Comparison of ENCODE assay signal across 27 cellular contexts in the genomic region with DNA sequence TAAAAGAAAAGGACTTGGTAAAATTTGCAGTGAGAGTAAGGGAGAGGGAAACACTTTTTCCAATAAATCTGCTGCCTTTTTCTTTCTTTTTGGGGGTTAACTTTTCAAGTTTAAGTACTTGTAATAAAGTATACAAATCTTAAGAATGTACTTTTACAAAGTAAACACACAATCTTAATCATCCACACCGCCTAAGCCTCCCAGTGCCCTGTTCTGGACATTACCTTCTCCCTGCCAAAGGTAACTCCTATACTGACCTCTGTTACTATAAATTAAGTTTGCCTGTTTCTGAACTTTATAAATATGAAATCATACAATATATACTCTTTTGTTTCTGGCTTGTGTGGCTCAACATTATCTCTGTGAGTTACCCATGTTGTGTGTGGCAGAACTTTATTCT.
"Had no signal": no experiment of that assay in that cellular context is flagged by ENCODE, and none has a peak within 500 bp of the region (broad histone marks: within the 10 kb centered on the region; RNA-seq: fewer than 3 reads in every experiment).

No MANE protein-coding gene starts in this region.

- H3K27me3 ChIP-seq: SJCRH30 had no signal

- H3K9me2 ChIP-seq: SK-N-SH had no signal

- H3K27ac Mint-ChIP-seq: activated CD4-positive, alpha-beta T cell treated with anti-CD3 and anti-CD28 coated beads, Interleukin-2, amount 10 ng/mL, durations not matched to agents 24 days and 14 days; activated CD8-positive, alpha-beta T cell treated with anti-CD3 and anti-CD28 coated beads for 36 hours; activated naive CD4-positive, alpha-beta T cell treated with anti-CD3 and anti-CD28 coated beads, Interleukin-2, amount 10 ng/mL, durations not matched to agents 7 days and 5 days; activated naive CD8-positive, alpha-beta T cell; activated naive CD8-positive, alpha-beta T cell treated with anti-CD3 and anti-CD28 coated beads, Interleukin-2, amount 50 U/mL, for 24 hours; activated T-cell treated with anti-CD3 and anti-CD28 coated beads, Interleukin-2, amount 50 U/mL, for 24 hours; activated T-helper 1 cell treated with anti-CD3 and anti-CD28 coated beads, Interleukin-12 subunit alpha, Interleukin-12 subunit beta, Interleukin-2, Interleukin-4 antibody, amounts not matched to agents 30 ng/mL and 10 ng/mL and 1 ng/mL, durations not matched to agents 14 hours and 24 hours and 36 hours; brain; T-helper 1 cell treated with Interleukin-12 subunit alpha and Interleukin-12 subunit beta and Interleukin-4 antibody, amounts not matched to agents 30 μg/mL and 1 μg/mL, for 36 hours; T-helper 2 cell treated with Interferon-gamma antibody and Interleukin-4, amounts not matched to agents 5 μg/mL and 100 μg/mL, for 36 hours had no signal

- DNase-seq: activated CD4-positive, alpha-beta T cell treated with anti-CD3 and anti-CD28 coated beads, Interleukin-2, amount 10 ng/mL, durations not matched to agents 24 days and 14 days; activated CD4-positive, alpha-beta T cell treated with anti-CD3 and anti-CD28 coated beads, Interleukin-2, amount 50 U/mL, for 4 hours; activated CD8-positive, alpha-beta T cell treated with anti-CD3 and anti-CD28 coated beads for 36 hours; activated effector memory CD4-positive, alpha-beta T cell treated with Interleukin-2 at 50 U/mL for 16 hours; activated naive CD4-positive, alpha-beta T cell treated with anti-CD3 and anti-CD28 coated beads, Interleukin-2, amount 10 ng/mL, durations not matched to agents 7 days and 5 days; activated naive CD8-positive, alpha-beta T cell treated with anti-CD3 and anti-CD28 coated beads, Interleukin-2, amount 50 U/mL, for 24 hours; activated T-cell treated with anti-CD3 and anti-CD28 coated beads, Interleukin-2, amount 50 U/mL, for 24 hours; anterior cingulate cortex; caudate nucleus; cerebellar nuclear complex; NCI-H1436 treated with DMSO at 0.1 percent for 48 hours; NCI-H1694 treated with DMSO at 0.1 percent for 48 hours; NCI-H2029; NCI-H345; NCI-H524 treated with DMSO at 0.1 percent for 48 hours; NCI-H748 treated with DMSO at 0.1 percent for 48 hours; NK-92 treated with Interleukin-12 subunit alpha and Interleukin-12 subunit beta, amount 100 ng/mL, for 24 hours; SHP77; SJCRH30; SK-N-SH had no signal

- H3K4me3 ChIP-seq: SJCRH30 had no signal

- H3K4me3 Mint-ChIP-seq: activated CD4-positive, alpha-beta T cell treated with anti-CD3 and anti-CD28 coated beads, Interleukin-2, amount 10 ng/mL, durations not matched to agents 24 days and 14 days; activated CD8-positive, alpha-beta T cell treated with anti-CD3 and anti-CD28 coated beads for 36 hours; activated naive CD4-positive, alpha-beta T cell treated with anti-CD3 and anti-CD28 coated beads, Interleukin-2, amount 10 ng/mL, durations not matched to agents 7 days and 5 days; activated naive CD8-positive, alpha-beta T cell; activated naive CD8-positive, alpha-beta T cell treated with anti-CD3 and anti-CD28 coated beads, Interleukin-2, amount 50 U/mL, for 24 hours; activated T-cell treated with anti-CD3 and anti-CD28 coated beads, Interleukin-2, amount 50 U/mL, for 24 hours; activated T-helper 1 cell treated with anti-CD3 and anti-CD28 coated beads, Interleukin-12 subunit alpha, Interleukin-12 subunit beta, Interleukin-2, Interleukin-4 antibody, amounts not matched to agents 30 ng/mL and 10 ng/mL and 1 ng/mL, durations not matched to agents 14 hours and 24 hours and 36 hours; brain; T-helper 1 cell treated with Interleukin-12 subunit alpha and Interleukin-12 subunit beta and Interleukin-4 antibody, amounts not matched to agents 30 μg/mL and 1 μg/mL, for 36 hours; T-helper 2 cell treated with Interferon-gamma antibody and Interleukin-4, amounts not matched to agents 5 μg/mL and 100 μg/mL, for 36 hours had no signal

- ATAC-seq: activated CD8-positive, alpha-beta T cell treated with anti-CD3 and anti-CD28 coated beads for 36 hours; activated naive CD8-positive, alpha-beta T cell treated with anti-CD3 and anti-CD28 coated beads, Interleukin-2, amount 50 U/mL, for 24 hours; Panc1 had no signal

- H3K9ac ChIP-seq: KMS-11, SK-N-SH had no signal

- H3K9me3 ChIP-seq: SJCRH30, SK-N-SH had no signal

- H3K4me2 ChIP-seq: KMS-11, SK-N-SH had no signal

- H3K27me3 Mint-ChIP-seq: activated CD4-positive, alpha-beta T cell treated with anti-CD3 and anti-CD28 coated beads, Interleukin-2, amount 10 ng/mL, durations not matched to agents 24 days and 14 days; activated CD8-positive, alpha-beta T cell treated with anti-CD3 and anti-CD28 coated beads for 36 hours; activated naive CD4-positive, alpha-beta T cell treated with anti-CD3 and anti-CD28 coated beads, Interleukin-2, amount 10 ng/mL, durations not matched to agents 7 days and 5 days; activated naive CD8-positive, alpha-beta T cell; activated naive CD8-positive, alpha-beta T cell treated with anti-CD3 and anti-CD28 coated beads, Interleukin-2, amount 50 U/mL, for 24 hours; activated T-cell treated with anti-CD3 and anti-CD28 coated beads, Interleukin-2, amount 50 U/mL, for 24 hours; brain had no signal

- H3K9me3 Mint-ChIP-seq: activated CD8-positive, alpha-beta T cell treated with anti-CD3 and anti-CD28 coated beads for 36 hours; activated naive CD4-positive, alpha-beta T cell treated with anti-CD3 and anti-CD28 coated beads, Interleukin-2, amount 10 ng/mL, durations not matched to agents 7 days and 5 days; activated naive CD8-positive, alpha-beta T cell treated with anti-CD3 and anti-CD28 coated beads, Interleukin-2, amount 50 U/mL, for 24 hours; activated T-cell treated with anti-CD3 and anti-CD28 coated beads, Interleukin-2, amount 50 U/mL, for 24 hours; activated T-helper 1 cell treated with anti-CD3 and anti-CD28 coated beads, Interleukin-12 subunit alpha, Interleukin-12 subunit beta, Interleukin-2, Interleukin-4 antibody, amounts not matched to agents 30 ng/mL and 10 ng/mL and 1 ng/mL, durations not matched to agents 14 hours and 24 hours and 36 hours; brain; T-helper 1 cell treated with Interleukin-12 subunit alpha and Interleukin-12 subunit beta and Interleukin-4 antibody, amounts not matched to agents 30 μg/mL and 1 μg/mL, for 36 hours; T-helper 2 cell treated with Interferon-gamma antibody and Interleukin-4, amounts not matched to agents 5 μg/mL and 100 μg/mL, for 36 hours had no signal

- H3K4me1 ChIP-seq: SJCRH30 had no signal

- H3K27ac ChIP-seq: KMS-11, SJCRH30 had no signal
